ENCODE assay signal across 29 cellular contexts in genomic region chr2:38886041-38886440, GRCh38. TPM values are rescaled to one million over a fixed set of nuclear protein-coding genes. Genes with fewer than 3 reads are reported as not detected.
DNase-seq lines count a peak whose midpoint lies in the region; ATAC-seq, FAIRE-seq and TF ChIP-seq lines count a peak whose summit lies in the region.
"Had no signal": no experiment of that assay in that cellular context is flagged by ENCODE, and none has a peak within 500 bp of the region (broad histone marks: within the 10 kb centered on the region; RNA-seq: fewer than 3 reads in every experiment).

No MANE protein-coding gene starts in this region.

- peak in 1 of 4 experiments; percentile 15 for DNase-seq in K562 (ENCODE audit: extremely low read depth in 1 of 4, low spot score in 3 of 4)
- peak; percentile 64 for DNase-seq in myocyte (ENCODE audit: low read depth)
- DNase-seq in gastrocnemius medialis = no peak
- DNase-seq: 8988T; ACHN; BE2C; C1 segment of cervical spinal cord; CD4-positive, alpha-beta memory T cell; CD4-positive, CD25-positive, alpha-beta regulatory T cell; CD8-positive, alpha-beta memory T cell; COR-L47; DMS 273 treated with DMSO at 0.1 percent for 48 hours; DMS153; DMS53; DMS79; DND-41; EL; GDM1 had no signal

- H3K27me3 ChIP-seq in K562 (ENCODE audit: control insufficient read depth in 2 of 2, insufficient read depth in 2 of 2, low read length in 2 of 2) (peaks cover 0 to 3% of the 10 kb centered on the region in 2 experiments; a peak in 1 of 5 replicates), gastrocnemius medialis (no peaks in the 10 kb centered on the region), gastroesophageal sphincter (no peaks in the 10 kb centered on the region)
- H3K27me3 ChIP-seq: BE2C, BLaER1 had no signal

- no peak for TF ChIP-seq POLR2A in K562 (conservative IDR thresholded peaks at IDR 0.05)
- no peak for TF ChIP-seq POLR2A in gastrocnemius medialis (IDR thresholded peaks at IDR 0.05)
- no peak for TF ChIP-seq POLR2A in gastroesophageal sphincter (IDR thresholded peaks at IDR 0.05)

- in situ Hi-C loops in K562 (cut with MboI) = no loop called here
- in situ Hi-C loops in gastrocnemius medialis (cut with MboI; ENCODE audit: low sequenced_read_pairs in 4 of 4) = no loop called here

- ATAC-seq in K562 (peak; percentile 42; the same call in 1 of the 3 replicates), gastrocnemius medialis (peak; percentile 33 to 96), gastroesophageal sphincter (no peak), HG03354 (IDR thresholded peaks at IDR 0.05; ENCODE audit: poor library complexity, severe bottlenecking, unreplicated experiment) (no peak), HG02571 (IDR thresholded peaks at IDR 0.05; ENCODE audit: unreplicated experiment) (no peak)
- ATAC-seq: GM12878 had no signal

- H3K27ac ChIP-seq in K562 (ENCODE audit: extremely low read depth, low read depth, low read length) (no peak overlapping the region), gastrocnemius medialis (no peak overlapping the region), gastroesophageal sphincter (no peak overlapping the region)
- H3K27ac ChIP-seq: BLaER1 had no signal

- TF ChIP-seq CTCF in K562 (IDR thresholded peaks at IDR 0.05 in 2 of 3, conservative IDR thresholded peaks at IDR 0.05 in 1 of 3; ENCODE audit: insufficient read depth in 2 of 3, low read depth in 1 of 3, low read length in 3 of 3) = no peak
- TF ChIP-seq CTCF in gastrocnemius medialis (IDR thresholded peaks at IDR 0.05 in 4 of 5, conservative IDR thresholded peaks at IDR 0.05 in 1 of 5) = no peak
- no peak for TF ChIP-seq CTCF in gastroesophageal sphincter (IDR thresholded peaks at IDR 0.05)

- H3K9ac ChIP-seq in K562 (ENCODE audit: insufficient read depth in 1 of 2, low read depth in 2 of 2, low read length in 2 of 2) = no peak overlapping the region
- H3K9ac ChIP-seq: BLaER1 had no signal

- H3K4me1 ChIP-seq in K562 (replicated peaks in 1 of 2; ENCODE audit: control insufficient read depth in 2 of 2, insufficient read depth in 2 of 2, low read length in 2 of 2) (no peaks in the 10 kb centered on the region; a peak in 1 of 5 replicates), gastrocnemius medialis (peaks cover 0 to 10% of the 10 kb centered on the region in 2 donors), gastroesophageal sphincter (no peaks in the 10 kb centered on the region)
- H3K4me1 ChIP-seq: BE2C, BLaER1 had no signal

- FAIRE-seq in K562 (lab: Jason Lieb, UNC) = no peak
- FAIRE-seq: A204.1, GM12878, GM12892, GM18507 had no signal

- H4K20me1 ChIP-seq in K562 (replicated peaks; ENCODE audit: control insufficient read depth, insufficient read depth, low read length) = no peaks in the 10 kb centered on the region
- H4K20me1 ChIP-seq: BLaER1 had no signal

- intact Hi-C loops in K562 (cut with micrococcal nuclease) = no loop called here
- intact Hi-C loops in gastrocnemius medialis (cut with DNase I; ENCODE audit: low total_unique reads) = no loop called here

- TF ChIP-seq EP300 in K562 (IDR thresholded peaks at IDR 0.05; ENCODE audit: low read length) (no peak), gastroesophageal sphincter (IDR thresholded peaks at IDR 0.05) (no peak)

- no peak for TF ChIP-seq RAD21 in K562 (CRISPR knock-in tag; conservative IDR thresholded peaks at IDR 0.05 in 1 of 2, IDR thresholded peaks at IDR 0.05 in 1 of 2)

- CTCF ChIA-PET in K562 (lab: Yijun Ruan, JAX; ENCODE audit: low intra/inter-chr PET ratio) = no interaction called here

- BruUV-seq in K562 (replicated peaks; lab: Mats Ljungman, UMichigan) = no TSS peak

- H3K9me3 ChIP-seq in K562 (replicated peaks; ENCODE audit: control insufficient read depth, insufficient read depth, low read depth, low read length) (no peaks in the 10 kb centered on the region), gastrocnemius medialis (no peaks in the 10 kb centered on the region), gastroesophageal sphincter (no peaks in the 10 kb centered on the region)
- H3K9me3 ChIP-seq: BE2C had no signal

- no peaks in the 10 kb centered on the region for H3K9me1 ChIP-seq in K562 (ENCODE audit: control insufficient read depth, insufficient read depth, low read length)

- H3K36me3 ChIP-seq in K562 (ENCODE audit: control insufficient read depth, insufficient read depth, low read length) (no peaks in the 10 kb centered on the region), gastrocnemius medialis (no peaks in the 10 kb centered on the region), gastroesophageal sphincter (peaks cover 0 to 33% of the 10 kb centered on the region in 2 donors)
- H3K36me3 ChIP-seq: BE2C, BLaER1 had no signal

- no peaks in the 10 kb centered on the region for H3K79me2 ChIP-seq in K562 (ENCODE audit: control insufficient read depth, insufficient read depth, low read length)

- H2AFZ ChIP-seq in K562 (ENCODE audit: low read depth, low read length) = no peak overlapping the region; the same call in 1 of the 2 replicates

- POLR2A ChIA-PET in K562 (lab: Yijun Ruan, JAX) = interaction anchor here (0.7 to 1.2 kb wide), 2 partner anchors 8 to 10 kb away, joined by 4 read pairs; partner anchors contain the start of genes DHX57 and MORN2

- no peak overlapping the region for H3K4me3 ChIP-seq in K562
- H3K4me3 ChIP-seq in gastrocnemius medialis = no peak overlapping the region
- no peak overlapping the region for H3K4me3 ChIP-seq in gastroesophageal sphincter
- H3K4me3 ChIP-seq: BLaER1, GM12878 had no signal

- no peak overlapping the region for H3K4me2 ChIP-seq in K562 (ENCODE audit: insufficient read depth, low read length)
- H3K4me2 ChIP-seq: BLaER1 had no signal

RNA-seq across cellular contexts. Expression of gene ARHGEF33, which starts 3.6 kb away (rescaled TPM):
- 0.35 TPM in 1 of 2 replicates, not detected in the other for total RNA-seq in K562 (2011; cell fraction: chromatin; rRNA removed; ENCODE audit: low replicate concordance)
- total RNA-seq in K562 (2011; cell fraction: nucleolus; rRNA removed) = not detected in 2 replicates
- not detected in 2 replicates for total RNA-seq in K562 (2011; cell fraction: nucleoplasm; rRNA removed)
- 0.04 TPM in 1 of 2 replicates, not detected in the other for total RNA-seq in K562 (2014; rRNA removed)
- not detected in 2 replicates for total RNA-seq in K562 (2014; rRNA removed; fragmentation: Illumina TruSeq; extraction: Trizol)
- total RNA-seq in K562 (2015; rRNA removed; fragmentation: Illumina TruSeq; extraction: Trizol) = 0.04 TPM in 1 of 2 replicates, not detected in the other
- 0.02 TPM in 1 of 2 replicates, not detected in the other for total RNA-seq in K562 (2021)
- polyA plus RNA-seq in K562 (2011; rRNA removed) = 0.01 and 0.03 TPM in 2 replicates
- polyA plus RNA-seq in K562 (2011; cell fraction: cytosol; rRNA removed) = 0.01 and 0.04 TPM in 2 replicates
- 0.07 and 0.10 TPM in 2 replicates for polyA plus RNA-seq in K562 (2011; cell fraction: nucleus; rRNA removed)
- polyA plus RNA-seq in K562 (2012) = 0.01 TPM in 1 of 2 replicates, not detected in the other
- polyA plus RNA-seq in K562 (2014; fragmentation: Illumina TruSeq; extraction: Trizol) = not detected in 2 replicates
- under 1 TPM in 1 of 2 experiments, not detected in 1; 0.08 TPM for polyA plus RNA-seq in K562 (2014; fragmentation: Nextera tagmentation; extraction: Ambion mirVana)
- polyA plus RNA-seq in K562 (2014; rRNA removed) = not detected in 2 replicates
- polyA minus RNA-seq in K562 (2011; rRNA and poly(A)+ RNA removed) = 0.03 TPM in 1 of 2 replicates, not detected in the other
- not detected in 2 replicates for polyA minus RNA-seq in K562 (2011; cell fraction: cytosol; rRNA and poly(A)+ RNA removed)
- polyA minus RNA-seq in K562 (2011; cell fraction: nucleus; rRNA and poly(A)+ RNA removed) = 0.11 TPM in 1 of 2 replicates, not detected in the other
- total RNA-seq in myocyte = 0.26 and 0.27 TPM in 2 replicates
- polyA plus RNA-seq in myocyte (2012) = 0.26 TPM
- 1 to 10 TPM in 1 of 4 donors, under 1 TPM in 2, not detected in 1; 0.07 to 4.5 (median 0.52) TPM for total RNA-seq in gastrocnemius medialis
- total RNA-seq in gastroesophageal sphincter = 1 to 10 TPM in 2 of 4 donors, under 1 TPM in 2; 0.19 to 1.2 (median 1.1) TPM
- total RNA-seq: CD4-positive, CD25-positive, alpha-beta regulatory T cell; Daoy; G401 had no signal
- polyA plus RNA-seq: CD14-positive monocyte; CD8-positive, alpha-beta memory T cell had no signal

RNA-seq across cellular contexts. Expression of gene MORN2, which starts 10.3 kb away (rescaled TPM):
- total RNA-seq in K562 (2011; cell fraction: chromatin; rRNA removed; ENCODE audit: low replicate concordance) = 0.67 and 0.81 TPM in 2 replicates
- total RNA-seq in K562 (2011; cell fraction: nucleolus; rRNA removed) = 1.2 and 2.2 TPM in 2 replicates
- total RNA-seq in K562 (2011; cell fraction: nucleoplasm; rRNA removed) = 2.1 and 2.8 TPM in 2 replicates
- total RNA-seq in K562 (2014; rRNA removed) (10.4 and 10.8 TPM in 2 replicates), K562 (2014; rRNA removed; fragmentation: Illumina TruSeq; extraction: Trizol) (20.8 and 21.1 TPM in 2 replicates), K562 (2015; rRNA removed; fragmentation: Illumina TruSeq; extraction: Trizol) (16.9 and 23.6 TPM in 2 replicates), K562 (2021) (10.2 and 10.4 TPM in 2 replicates), myocyte (20.6 and 21.7 TPM in 2 replicates), gastrocnemius medialis (10 to 100 TPM; 12.9 to 16.7 (median 13.8) TPM), gastroesophageal sphincter (10 to 100 TPM in 3 of 4 donors, 1 to 10 TPM in 1; 9.1 to 21.6 (median 14.2) TPM)
- polyA plus RNA-seq in K562 (2011; rRNA removed) (11.9 and 18.5 TPM in 2 replicates), K562 (2014; fragmentation: Illumina TruSeq; extraction: Trizol) (15.3 and 16.9 TPM in 2 replicates), K562 (2014; fragmentation: Nextera tagmentation; extraction: Ambion mirVana) (10 to 100 TPM; 35.4 to 39.5 TPM), K562 (2014; rRNA removed) (19.4 and 25.8 TPM in 2 replicates)
- polyA plus RNA-seq in K562 (2011; cell fraction: cytosol; rRNA removed) = 3.2 and 6.2 TPM in 2 replicates
- polyA plus RNA-seq in K562 (2011; cell fraction: nucleus; rRNA removed) = 1.7 and 3.2 TPM in 2 replicates
- 12.1 and 35.2 TPM in 2 replicates for polyA plus RNA-seq in K562 (2012)
- 9.4 and 10.2 TPM in 2 replicates for polyA minus RNA-seq in K562 (2011; rRNA and poly(A)+ RNA removed)
- 3.2 TPM in 1 of 2 replicates, not detected in the other for polyA minus RNA-seq in K562 (2011; cell fraction: cytosol; rRNA and poly(A)+ RNA removed)
- polyA minus RNA-seq in K562 (2011; cell fraction: nucleus; rRNA and poly(A)+ RNA removed) = 0.67 and 1.00 TPM in 2 replicates
- polyA plus RNA-seq in myocyte (2012) = 44.1 TPM

RNA-seq across cellular contexts. Expression of gene DHX57, which starts 10.3 kb away (rescaled TPM):
- 30.4 and 67.1 TPM in 2 replicates for total RNA-seq in K562 (2011; cell fraction: chromatin; rRNA removed; ENCODE audit: low replicate concordance)
- 13.2 and 20.3 TPM in 2 replicates for total RNA-seq in K562 (2011; cell fraction: nucleolus; rRNA removed)
- 27.6 and 28.2 TPM in 2 replicates for total RNA-seq in K562 (2011; cell fraction: nucleoplasm; rRNA removed)
- total RNA-seq in K562 (2014; rRNA removed) (15.1 and 15.8 TPM in 2 replicates), K562 (2014; rRNA removed; fragmentation: Illumina TruSeq; extraction: Trizol) (20.8 and 22.1 TPM in 2 replicates), K562 (2015; rRNA removed; fragmentation: Illumina TruSeq; extraction: Trizol) (17.0 and 20.2 TPM in 2 replicates), K562 (2021) (18.4 and 20.1 TPM in 2 replicates), myocyte (11.0 and 11.8 TPM in 2 replicates), gastrocnemius medialis (10 to 100 TPM; 11.5 to 12.0 (median 11.7) TPM), gastroesophageal sphincter (10 to 100 TPM; 10.9 to 24.1 (median 20.1) TPM)
- polyA plus RNA-seq in K562 (2011; rRNA removed) (15.9 and 23.6 TPM in 2 replicates), K562 (2014; fragmentation: Illumina TruSeq; extraction: Trizol) (15.6 and 17.9 TPM in 2 replicates), K562 (2014; fragmentation: Nextera tagmentation; extraction: Ambion mirVana) (10 to 100 TPM in 1 of 2 experiments, 1 to 10 TPM in 1; 7.4 to 10.2 TPM), K562 (2014; rRNA removed) (13.1 and 14.8 TPM in 2 replicates)
- polyA plus RNA-seq in K562 (2011; cell fraction: cytosol; rRNA removed) = 5.8 and 8.1 TPM in 2 replicates
- 13.0 and 13.4 TPM in 2 replicates for polyA plus RNA-seq in K562 (2011; cell fraction: nucleus; rRNA removed)
- polyA plus RNA-seq in K562 (2012) = 8.7 and 11.1 TPM in 2 replicates
- 41.6 and 43.8 TPM in 2 replicates for polyA minus RNA-seq in K562 (2011; rRNA and poly(A)+ RNA removed)
- polyA minus RNA-seq in K562 (2011; cell fraction: cytosol; rRNA and poly(A)+ RNA removed) = 16.9 and 25.6 TPM in 2 replicates
- 9.4 and 16.1 TPM in 2 replicates for polyA minus RNA-seq in K562 (2011; cell fraction: nucleus; rRNA and poly(A)+ RNA removed)
- 9.0 TPM for polyA plus RNA-seq in myocyte (2012)

Comparison
In these comparisons a context has a peak if more than half of its experiments do, and no peak if none do; other contexts are left out.
1. ATAC-seq: peak in K562 (single experiment) and gastrocnemius medialis (2 of 2); none in gastroesophageal sphincter (single experiment), HG03354 (single experiment) and HG02571 (single experiment).